Comparison of ENCODE assay signal across 1 cellular context in the genomic region with DNA sequence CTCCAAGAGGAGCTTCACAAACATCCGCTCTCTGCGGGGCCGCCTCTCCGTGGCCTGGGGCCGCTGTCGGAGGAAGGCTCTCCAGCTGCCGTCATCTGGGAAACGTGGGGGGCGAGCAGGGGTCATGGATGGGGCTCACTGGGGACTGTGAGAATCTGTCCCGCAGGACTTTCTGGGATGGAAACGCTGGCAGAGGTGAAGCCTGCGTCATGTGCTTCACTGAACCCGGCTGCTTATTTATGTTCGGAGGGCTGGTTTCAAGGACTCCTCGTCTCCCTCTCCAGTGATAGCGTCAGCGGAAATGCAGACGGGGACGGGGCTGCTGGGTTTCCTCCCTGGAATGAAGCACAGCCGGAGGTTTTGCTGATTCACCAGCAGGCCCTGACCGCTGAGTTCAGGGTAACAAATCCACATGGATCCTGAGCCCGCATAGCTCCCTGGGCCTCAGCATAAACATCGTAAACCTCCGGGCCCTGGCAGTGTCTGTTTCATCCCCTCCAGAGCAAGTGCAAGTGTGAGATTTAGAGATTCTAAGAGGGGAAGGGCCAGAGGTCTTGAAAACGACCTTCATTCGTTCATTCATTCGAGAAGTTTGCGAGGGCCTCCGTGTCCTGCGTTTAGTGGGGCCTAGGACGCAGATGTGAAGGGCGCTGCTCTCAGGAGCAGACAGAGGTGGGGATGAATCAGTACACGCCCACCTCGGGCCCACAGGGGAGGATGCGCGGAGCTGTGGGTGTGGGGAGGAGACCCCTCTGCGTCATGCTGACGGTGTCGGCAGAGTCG.
TF ChIP-seq lines count a peak whose summit lies in the region.

No MANE protein-coding gene starts in this region.

TF ChIP-seq in H1, 55 proteins besides CTCF, POLR2A, EP300 and RAD21:
- TF ChIP-seq CHD2 (IDR thresholded peaks at IDR 0.05; ENCODE audit: low read length) = no peak
- peak; percentile 54; the same call in 1 of the 2 replicates for TF ChIP-seq MAFK (IDR thresholded peaks at IDR 0.05; ENCODE audit: low read depth, low read length)
- peak; percentile 74 for TF ChIP-seq BACH1 (IDR thresholded peaks at IDR 0.05; ENCODE audit: low read length)
